In the genomic region with DNA sequence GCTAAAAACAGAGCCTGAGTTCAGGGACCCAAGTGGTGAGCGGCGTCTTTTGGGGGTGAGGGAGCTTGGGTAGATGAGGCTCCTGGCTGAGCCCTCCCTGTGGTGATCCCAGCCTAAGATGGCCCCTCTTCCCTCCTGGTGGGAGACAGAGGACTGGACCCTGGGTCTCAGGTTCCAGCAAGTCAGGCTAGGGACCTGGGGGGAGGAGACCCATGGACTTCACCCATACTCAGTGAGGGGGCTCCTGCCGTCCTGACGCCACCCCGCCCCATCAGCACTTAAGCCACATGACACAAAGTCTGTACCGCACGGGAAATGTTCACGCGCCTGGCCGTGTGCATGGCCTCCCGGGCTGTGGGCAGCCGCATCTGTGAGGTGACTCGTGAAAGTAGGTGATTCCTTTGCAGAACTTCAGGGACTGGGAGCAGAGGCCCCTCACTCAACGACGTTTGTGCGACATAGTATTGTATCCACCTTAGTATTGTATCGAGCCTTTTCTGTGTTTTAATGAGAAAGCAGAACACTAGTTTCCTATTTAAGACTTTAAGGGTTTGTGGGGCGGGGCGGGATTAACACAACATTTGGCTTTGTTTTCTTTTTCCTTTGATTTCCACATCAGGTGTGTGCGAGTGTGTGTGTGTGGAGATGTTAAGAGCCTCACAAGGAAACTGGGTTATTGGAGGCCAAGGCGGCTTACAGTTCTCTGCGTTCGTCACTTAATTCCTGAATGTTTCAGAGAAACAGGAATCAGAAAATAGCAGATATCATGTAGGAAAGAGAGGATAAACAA, we compare ENCODE assay signal across 13 cellular contexts. TPM values are rescaled to one million over a fixed set of nuclear protein-coding genes. Genes with fewer than 3 reads are reported as not detected.
DNase-seq lines count a peak whose midpoint lies in the region; ATAC-seq and TF ChIP-seq lines count a peak whose summit lies in the region.
"Had no signal": no experiment of that assay in that cellular context is flagged by ENCODE, and none has a peak within 500 bp of the region (broad histone marks: within the 10 kb centered on the region; RNA-seq: fewer than 3 reads in every experiment).

No MANE protein-coding gene starts in this region.

- intact Hi-C loops in Right ventricle myocardium superior (cut with DNase I) (no loop called here), cardiac septum (cut with DNase I) (no loop called here)

- H3K27ac Mint-ChIP-seq in neural crest cell (ENCODE audit: unreplicated experiment), result no peak overlapping the region
- H3K27ac Mint-ChIP-seq: memory B cell; stimulated activated naive B cell treated with anti-CD40 and anti-IgM and Interleukin-4, amounts not matched to agents 10 μg/mL and 1 μg/mL and 100 μg/mL, for 72 hours had no signal

- peaks cover 7% of the 10 kb centered on the region for H3K4me1 Mint-ChIP-seq in neural crest cell
- H3K4me1 Mint-ChIP-seq: memory B cell; stimulated activated naive B cell treated with anti-CD40 and anti-IgM and Interleukin-4, amounts not matched to agents 10 μg/mL and 1 μg/mL and 100 μg/mL, for 72 hours had no signal

- no peak for ATAC-seq in Right ventricle myocardium superior (ENCODE audit: poor library complexity)
- no peak for ATAC-seq in HG02763 (IDR thresholded peaks at IDR 0.05; ENCODE audit: unreplicated experiment)
- ATAC-seq: foreskin keratinocyte had no signal

- no peaks in the 10 kb centered on the region for H3K9me3 Mint-ChIP-seq in neural crest cell
- H3K9me3 Mint-ChIP-seq: memory B cell; stimulated activated naive B cell treated with anti-CD40 and anti-IgM and Interleukin-4, amounts not matched to agents 10 μg/mL and 1 μg/mL and 100 μg/mL, for 72 hours had no signal

- no peaks in the 10 kb centered on the region for H3K36me3 Mint-ChIP-seq in neural crest cell (ENCODE audit: low read depth)

- no peak for TF ChIP-seq CTCF in neural crest cell (conservative IDR thresholded peaks at IDR 0.05)

- DNase-seq in Right ventricle myocardium superior (peak; percentile 7), cardiac septum (ENCODE audit: low spot score) (no peak), dedifferentiated amniotic fluid mesenchymal stem cell (ENCODE audit: extremely low spot score) (peak; percentile 14), neural crest cell (ENCODE audit: low read depth, low spot score) (peak; percentile 0), ureter (ENCODE audit: low spot score) (peak; percentile 37), foreskin melanocyte (no peak), NOMO-1 treated with DMSO at 0.1 percent for 48 hours (lab: John Stamatoyannopoulos, UW; ENCODE audit: unreplicated experiment) (no peak)
- DNase-seq: Calu3; foreskin keratinocyte; GDM1; stimulated activated naive B cell treated with anti-CD40 and anti-IgM and Interleukin-4, amounts not matched to agents 10 μg/mL and 1 μg/mL and 100 μg/mL, for 72 hours had no signal

- H3K4me3 Mint-ChIP-seq in neural crest cell, result no peak overlapping the region
- H3K4me3 Mint-ChIP-seq: memory B cell; stimulated activated naive B cell treated with anti-CD40 and anti-IgM and Interleukin-4, amounts not matched to agents 10 μg/mL and 1 μg/mL and 100 μg/mL, for 72 hours had no signal

- no peaks in the 10 kb centered on the region for H3K27me3 Mint-ChIP-seq in neural crest cell (ENCODE audit: low read depth)
- H3K27me3 Mint-ChIP-seq: memory B cell; stimulated activated naive B cell treated with anti-CD40 and anti-IgM and Interleukin-4, amounts not matched to agents 10 μg/mL and 1 μg/mL and 100 μg/mL, for 72 hours had no signal

RNA-seq across cellular contexts. Expression of gene TMEM191C, which starts 18.4 kb away (rescaled TPM):
- 0.65 TPM for total RNA-seq in Right ventricle myocardium superior
- total RNA-seq in cardiac septum, result 1.7 TPM
- total RNA-seq in neural crest cell, result 2.1 and 2.2 TPM in 2 replicates
- total RNA-seq in ureter, result 0.31 TPM

RNA-seq across cellular contexts. Expression of gene HIC2, which starts 31.7 kb away (rescaled TPM):
- total RNA-seq in Right ventricle myocardium superior (1.4 TPM), cardiac septum (1.9 TPM), neural crest cell (44.2 and 44.3 TPM in 2 replicates), ureter (4.0 TPM)

Comparison
In these comparisons a context has a peak if more than half of its experiments do, and no peak if none do; other contexts are left out.
1. DNase-seq: peak in Right ventricle myocardium superior (single experiment), dedifferentiated amniotic fluid mesenchymal stem cell (single experiment), neural crest cell (single experiment) and ureter (single experiment); none in cardiac septum (single experiment), foreskin melanocyte (single experiment) and NOMO-1 treated with DMSO at 0.1 percent for 48 hours (single experiment).